In genomic region chr19:7545904-7546303, GRCh38 we compare ENCODE assay signal across 15 cellular contexts. TPM values are rescaled to one million over a fixed set of nuclear protein-coding genes. Genes with fewer than 3 reads are reported as not detected.
DNase-seq lines count a peak whose midpoint lies in the region; ATAC-seq, FAIRE-seq and TF ChIP-seq lines count a peak whose summit lies in the region.
"Had no signal": no experiment of that assay in that cellular context is flagged by ENCODE, and none has a peak within 500 bp of the region (broad histone marks: within the 10 kb centered on the region; RNA-seq: fewer than 3 reads in every experiment).

No MANE protein-coding gene starts in this region.

- intact Hi-C loops in activated CD8-positive, alpha-beta T cell treated with anti-CD3 and anti-CD28 coated beads for 36 hours (cut with micrococcal nuclease): no loop called here
- intact Hi-C loops in posterior cingulate gyrus (cut with DNase I): no loop called here

- H3K27me3 Mint-ChIP-seq in activated CD8-positive, alpha-beta T cell treated with anti-CD3 and anti-CD28 coated beads for 36 hours: no peaks in the 10 kb centered on the region

- peak overlapping the region; percentile 3 for H3K4me3 Mint-ChIP-seq in activated CD8-positive, alpha-beta T cell treated with anti-CD3 and anti-CD28 coated beads for 36 hours

- no peaks in the 10 kb centered on the region for H3K9me3 ChIP-seq in BLaER1 treated with 17β-estradiol and CSF1 and Interleukin-3, amounts not matched to agents 10 nM and 100 nM (replicated peaks in 1 of 11)
- H3K9me3 ChIP-seq in mucosa of rectum (ENCODE audit: control insufficient read depth in 2 of 2, low read length in 2 of 2): no peaks in the 10 kb centered on the region
- H3K9me3 ChIP-seq: BLaER1 had no signal

- DNase-seq in GF-D8 (lab: John Stamatoyannopoulos, UW): peak; percentile 95
- peak; percentile 70 for DNase-seq in activated CD8-positive, alpha-beta T cell treated with anti-CD3 and anti-CD28 coated beads for 36 hours
- DNase-seq in posterior cingulate gyrus: no peak
- DNase-seq in RCC 7860 (ENCODE audit: low spot score): no peak
- DNase-seq in GM20000 (ENCODE audit: low spot score): no peak
- DNase-seq: GOT3, NCI-H345 had no signal

- H3K4me2 ChIP-seq in BLaER1 treated with 17β-estradiol and CSF1 and Interleukin-3, amounts not matched to agents 10 nM and 100 nM: peak overlapping the region; percentile 58 to 94 (median 78); a peak in 19 of 22 replicates

- H3K9me3 Mint-ChIP-seq in activated CD8-positive, alpha-beta T cell treated with anti-CD3 and anti-CD28 coated beads for 36 hours: no peaks in the 10 kb centered on the region

- H3K27me3 ChIP-seq in BLaER1 treated with 17β-estradiol and CSF1 and Interleukin-3, amounts not matched to agents 10 nM and 100 nM: no peaks in the 10 kb centered on the region
- H3K27me3 ChIP-seq in mucosa of rectum (ENCODE audit: control insufficient read depth in 2 of 2, insufficient read depth in 2 of 2, low read length in 2 of 2): no peaks in the 10 kb centered on the region
- H3K27me3 ChIP-seq: BLaER1 had no signal

- H3K4me3 ChIP-seq in BLaER1 treated with 17β-estradiol and CSF1 and Interleukin-3, amounts not matched to agents 10 nM and 100 nM: no peak overlapping the region
- no peak overlapping the region for H3K4me3 ChIP-seq in mucosa of rectum (ENCODE audit: low read length in 2 of 2)
- H3K4me3 ChIP-seq: BLaER1 had no signal

- H3K27ac Mint-ChIP-seq in activated CD8-positive, alpha-beta T cell treated with anti-CD3 and anti-CD28 coated beads for 36 hours: peak overlapping the region; percentile 84

- H3K4me1 ChIP-seq in BLaER1 treated with 17β-estradiol and CSF1 and Interleukin-3, amounts not matched to agents 10 nM and 100 nM: peaks cover 28 to 67% (median 50%) of the 10 kb centered on the region in 10 experiments
- H3K4me1 ChIP-seq in mucosa of rectum (ENCODE audit: control insufficient read depth in 2 of 2, insufficient read depth in 2 of 2, low read length in 2 of 2): no peaks in the 10 kb centered on the region

- H3K36me3 ChIP-seq in BLaER1 treated with 17β-estradiol and CSF1 and Interleukin-3, amounts not matched to agents 10 nM and 100 nM: peaks cover 25 to 49% (median 41%) of the 10 kb centered on the region in 11 experiments
- H3K36me3 ChIP-seq in mucosa of rectum (ENCODE audit: control insufficient read depth in 2 of 2, insufficient read depth in 2 of 2, low read length in 2 of 2): peaks cover 11 to 28% of the 10 kb centered on the region in 2 donors

- H3K27ac ChIP-seq in BLaER1 treated with 17β-estradiol and CSF1 and Interleukin-3, amounts not matched to agents 10 nM and 100 nM: peak overlapping the region in 4 of 11 experiments; percentile 45 to 80 (median 77); a peak in 8 of 22 replicates
- H3K27ac ChIP-seq in mucosa of rectum (ENCODE audit: low read depth in 2 of 2, low read length in 2 of 2): peak overlapping the region; percentile 22 to 32
- H3K27ac ChIP-seq: BLaER1 had no signal

- peaks cover 0 to 3% (median 0%) of the 10 kb centered on the region in 11 experiments; a peak in 1 of 22 replicates for H4K20me1 ChIP-seq in BLaER1 treated with 17β-estradiol and CSF1 and Interleukin-3, amounts not matched to agents 10 nM and 100 nM
- H4K20me1 ChIP-seq: BLaER1 had no signal

- peak overlapping the region in 1 of 11 experiments; percentile 6; a peak in 2 of 22 replicates for H3K9ac ChIP-seq in BLaER1 treated with 17β-estradiol and CSF1 and Interleukin-3, amounts not matched to agents 10 nM and 100 nM
- H3K9ac ChIP-seq in mucosa of rectum (ENCODE audit: low read depth in 1 of 2, low read length in 2 of 2): no peak overlapping the region
- H3K9ac ChIP-seq: BLaER1 had no signal

- no peak for FAIRE-seq in RCC 7860 (lab: Jason Lieb, UNC)
- FAIRE-seq: endometrium had no signal

- peak; percentile 86 for ATAC-seq in activated CD8-positive, alpha-beta T cell treated with anti-CD3 and anti-CD28 coated beads for 36 hours

- peaks cover 31% of the 10 kb centered on the region for H3K36me3 Mint-ChIP-seq in activated CD8-positive, alpha-beta T cell treated with anti-CD3 and anti-CD28 coated beads for 36 hours (ENCODE audit: low read depth)

- no peak for TF ChIP-seq CTCF in activated CD8-positive, alpha-beta T cell treated with anti-CD3 and anti-CD28 coated beads for 36 hours (IDR thresholded peaks at IDR 0.05)
- no peak for TF ChIP-seq CTCF in GM20000 (IDR thresholded peaks at IDR 0.05; ENCODE audit: extremely low read depth, missing control alignments)

- peaks cover 29% of the 10 kb centered on the region for H3K4me1 Mint-ChIP-seq in activated CD8-positive, alpha-beta T cell treated with anti-CD3 and anti-CD28 coated beads for 36 hours (ENCODE audit: low read depth)

- POLR2A ChIA-PET in activated CD8-positive, alpha-beta T cell treated with anti-CD3 and anti-CD28 coated beads for 36 hours (lab: Charles Lee): interaction anchor here (1.0 to 1.4 kb wide), 3 partner anchors 11 to 84 kb away, joined by 3 to 4 read pairs (median 3); partner anchors contain the start of genes PET100 and PNPLA6

- CTCF ChIA-PET in activated CD8-positive, alpha-beta T cell treated with anti-CD3 and anti-CD28 coated beads for 36 hours (lab: Charles Lee): interaction anchor here (1.1 to 1.6 kb wide), 2 partner anchors 23 to 135 kb away, joined by 3 to 4 read pairs; partner anchors contain the start of gene TRAPPC5

RNA-seq across cellular contexts. Expression of gene PNPLA6, which starts 10.4 kb away (rescaled TPM):
- total RNA-seq in activated CD8-positive, alpha-beta T cell treated with anti-CD3 and anti-CD28 coated beads for 36 hours: 10 to 100 TPM; 79.2 to 90.3 TPM

RNA-seq across cellular contexts. Expression of gene MCOLN1, which starts 23.5 kb away (rescaled TPM):
- 1 to 10 TPM; 7.9 to 9.2 TPM for total RNA-seq in activated CD8-positive, alpha-beta T cell treated with anti-CD3 and anti-CD28 coated beads for 36 hours

RNA-seq across cellular contexts. Expression of gene ZNF358, which starts 30.0 kb away (rescaled TPM):
- total RNA-seq in activated CD8-positive, alpha-beta T cell treated with anti-CD3 and anti-CD28 coated beads for 36 hours: 1 to 10 TPM; 4.8 to 6.5 TPM

RNA-seq across cellular contexts. Expression of gene CAMSAP3, which starts 49.8 kb away (rescaled TPM):
- under 1 TPM; 0.25 to 0.63 TPM for total RNA-seq in activated CD8-positive, alpha-beta T cell treated with anti-CD3 and anti-CD28 coated beads for 36 hours
- total RNA-seq: fibroblast of villous mesenchyme, LHCN-M2, posterior vena cava, subcutaneous adipose tissue had no signal

RNA-seq across cellular contexts. Expression of gene PEX11G, which starts 57.1 kb away (rescaled TPM):
- 1 to 10 TPM; 1.4 to 1.5 TPM for total RNA-seq in activated CD8-positive, alpha-beta T cell treated with anti-CD3 and anti-CD28 coated beads for 36 hours

Comparison
In these comparisons a context has a peak if more than half of its experiments do, and no peak if none do; other contexts are left out.
1. DNase-seq: peak in GF-D8 (single experiment) and activated CD8-positive, alpha-beta T cell treated with anti-CD3 and anti-CD28 coated beads for 36 hours (single experiment); none in posterior cingulate gyrus (0 of 10), RCC 7860 (single experiment) and GM20000 (single experiment).